Comparison of ENCODE assay signal across 22 cellular contexts in the genomic region with DNA sequence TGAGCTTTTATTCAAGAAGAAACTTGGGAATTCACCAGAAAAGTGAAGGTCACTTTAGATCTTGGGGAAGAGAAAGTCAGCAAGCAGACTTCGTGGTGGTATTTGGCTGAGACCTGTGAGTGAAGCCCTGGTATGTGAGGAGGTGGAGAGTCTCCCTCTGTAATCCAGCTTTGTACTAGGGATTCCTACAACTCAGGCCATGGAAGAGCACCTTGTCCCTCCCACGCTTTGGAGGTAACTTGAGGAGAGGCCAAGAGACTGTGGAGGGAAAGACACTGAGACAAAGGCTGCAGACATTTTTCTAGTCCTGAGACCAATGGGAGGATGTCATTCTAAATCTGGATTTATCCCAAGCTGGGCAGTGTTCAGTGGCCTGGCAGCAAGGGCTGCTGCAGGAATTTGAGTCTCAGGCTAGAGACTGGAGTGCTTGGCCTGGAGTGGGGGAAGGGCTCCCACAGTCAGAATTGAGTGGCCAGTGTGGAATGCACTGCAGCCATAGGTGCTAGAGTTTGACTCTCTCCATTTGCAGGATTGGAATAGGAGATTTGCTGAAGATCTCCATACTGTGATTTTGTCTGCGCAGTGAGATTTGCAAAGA.
"Had no signal": no experiment of that assay in that cellular context is flagged by ENCODE, and none has a peak within 500 bp of the region (broad histone marks: within the 10 kb centered on the region; RNA-seq: fewer than 3 reads in every experiment).

No MANE protein-coding gene starts in this region.

- H3K9me3 ChIP-seq: testis had no signal

- H3K36me3 ChIP-seq: spleen, WERI-Rb-1 had no signal

- DNase-seq: activated CD4-positive, alpha-beta T cell treated with anti-CD3 and anti-CD28 coated beads, Interleukin-2, amount 50 U/mL, for 48 hours; activated naive CD4-positive, alpha-beta T cell; activated naive CD8-positive, alpha-beta T cell treated with anti-CD3 and anti-CD28 coated beads for 36 hours; activated T-cell treated with anti-CD3 and anti-CD28 coated beads for 4 hours; amniotic stem cell; caudate nucleus; erythroblast; head of caudate nucleus; left cardiac atrium; occipital lobe; retina; spleen; stimulated activated CD4-positive, alpha-beta T cell treated with anti-CD3 and anti-CD28 coated beads, Interleukin-4, amount 100 ng/mL, for 4 hours; SW 1271; T-helper 2 cell; testis; WERI-Rb-1 had no signal

- H3K27me3 ChIP-seq: testis had no signal

- H3K4me3 ChIP-seq: lung, spleen, testis had no signal

- H3K9me3 Mint-ChIP-seq: natural killer cell treated with Interleukin-12 subunit alpha and Interleukin-12 subunit beta and Interleukin-15 and Interleukin-18, amount 100 ng/mL, for 72 hours had no signal

- H3K27ac Mint-ChIP-seq: activated naive CD8-positive, alpha-beta T cell treated with anti-CD3 and anti-CD28 coated beads for 36 hours; mesothelial cell of epicardium; natural killer cell treated with Interleukin-12 subunit alpha and Interleukin-12 subunit beta and Interleukin-15 and Interleukin-18, amount 100 ng/mL, for 72 hours; stimulated activated memory B cell treated with anti-CD40 and anti-IgM and Interleukin-4, amounts not matched to agents 10 μg/mL and 1 μg/mL and 100 μg/mL, for 72 hours had no signal

- H3K4me3 Mint-ChIP-seq: activated naive CD8-positive, alpha-beta T cell treated with anti-CD3 and anti-CD28 coated beads for 36 hours; brain; mesothelial cell of epicardium; natural killer cell treated with Interleukin-12 subunit alpha and Interleukin-12 subunit beta and Interleukin-15 and Interleukin-18, amount 100 ng/mL, for 72 hours; stimulated activated memory B cell treated with anti-CD40 and anti-IgM and Interleukin-4, amounts not matched to agents 10 μg/mL and 1 μg/mL and 100 μg/mL, for 72 hours had no signal

- H3K4me1 Mint-ChIP-seq: activated naive CD8-positive, alpha-beta T cell treated with anti-CD3 and anti-CD28 coated beads for 36 hours; mesothelial cell of epicardium; stimulated activated memory B cell treated with anti-CD40 and anti-IgM and Interleukin-4, amounts not matched to agents 10 μg/mL and 1 μg/mL and 100 μg/mL, for 72 hours had no signal

- ATAC-seq: left cardiac atrium; natural killer cell treated with Interleukin-12 subunit alpha and Interleukin-12 subunit beta and Interleukin-15 and Interleukin-18, amount 100 ng/mL, for 72 hours; stimulated activated memory B cell treated with anti-CD40 and anti-IgM and Interleukin-4, amounts not matched to agents 10 μg/mL and 1 μg/mL and 100 μg/mL, for 72 hours had no signal

- H3K36me3 Mint-ChIP-seq: activated naive CD8-positive, alpha-beta T cell treated with anti-CD3 and anti-CD28 coated beads for 36 hours; brain; mesothelial cell of epicardium had no signal

- H3K27ac ChIP-seq: spleen, testis, WERI-Rb-1 had no signal

- H3K4me1 ChIP-seq: spleen, testis had no signal
